ENCODE assay signal across 1 cellular context in genomic region chr17:8537734-8538133, GRCh38.
TF ChIP-seq lines count a peak whose summit lies in the region.

No MANE protein-coding gene starts in this region.

TF ChIP-seq in SK-N-SH, 30 proteins besides CTCF, POLR2A, EP300 and RAD21 (continued from another document):
- TF ChIP-seq TEAD4 (IDR thresholded peaks at IDR 0.05; ENCODE audit: borderline replicate concordance, insufficient read depth) (no peak), SMC3 (IDR thresholded peaks at IDR 0.05; ENCODE audit: low read depth, low read length) (no peak), SIN3A (IDR thresholded peaks at IDR 0.05; ENCODE audit: borderline replicate concordance, low read depth, low read length) (no peak), POLR2AphosphoS5 (IDR thresholded peaks at IDR 0.05; ENCODE audit: low read depth, low read length) (no peak), YY1 (IDR thresholded peaks at IDR 0.05; ENCODE audit: low read depth) (no peak), CHD2 (IDR thresholded peaks at IDR 0.05; ENCODE audit: low read length, partially characterized antibody) (no peak), FOSL2 (IDR thresholded peaks at IDR 0.05; ENCODE audit: borderline replicate concordance, low read depth) (no peak), JUND (IDR thresholded peaks at IDR 0.05) (no peak), RFX5 (IDR thresholded peaks at IDR 0.05; ENCODE audit: low read length) (no peak), EZH2phosphoT487 (IDR thresholded peaks at IDR 0.05; ENCODE audit: borderline replicate concordance, low read depth) (no peak), NFIC (IDR thresholded peaks at IDR 0.05; ENCODE audit: borderline replicate concordance) (no peak)
- TF ChIP-seq, protein P1, sequence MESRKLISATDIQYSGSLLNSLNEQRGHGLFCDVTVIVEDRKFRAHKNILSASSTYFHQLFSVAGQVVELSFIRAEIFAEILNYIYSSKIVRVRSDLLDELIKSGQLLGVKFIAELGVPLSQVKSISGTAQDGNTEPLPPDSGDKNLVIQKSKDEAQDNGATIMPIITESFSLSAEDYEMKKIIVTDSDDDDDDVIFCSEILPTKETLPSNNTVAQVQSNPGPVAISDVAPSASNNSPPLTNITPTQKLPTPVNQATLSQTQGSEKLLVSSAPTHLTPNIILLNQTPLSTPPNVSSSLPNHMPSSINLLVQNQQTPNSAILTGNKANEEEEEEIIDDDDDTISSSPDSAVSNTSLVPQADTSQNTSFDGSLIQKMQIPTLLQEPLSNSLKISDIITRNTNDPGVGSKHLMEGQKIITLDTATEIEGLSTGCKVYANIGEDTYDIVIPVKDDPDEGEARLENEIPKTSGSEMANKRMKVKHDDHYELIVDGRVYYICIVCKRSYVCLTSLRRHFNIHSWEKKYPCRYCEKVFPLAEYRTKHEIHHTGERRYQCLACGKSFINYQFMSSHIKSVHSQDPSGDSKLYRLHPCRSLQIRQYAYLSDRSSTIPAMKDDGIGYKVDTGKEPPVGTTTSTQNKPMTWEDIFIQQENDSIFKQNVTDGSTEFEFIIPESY (IDR thresholded peaks at IDR 0.05; ENCODE audit: borderline replicate concordance, low read depth), result no peak
